ENCODE assay signal across 33 cellular contexts in the genomic region with DNA sequence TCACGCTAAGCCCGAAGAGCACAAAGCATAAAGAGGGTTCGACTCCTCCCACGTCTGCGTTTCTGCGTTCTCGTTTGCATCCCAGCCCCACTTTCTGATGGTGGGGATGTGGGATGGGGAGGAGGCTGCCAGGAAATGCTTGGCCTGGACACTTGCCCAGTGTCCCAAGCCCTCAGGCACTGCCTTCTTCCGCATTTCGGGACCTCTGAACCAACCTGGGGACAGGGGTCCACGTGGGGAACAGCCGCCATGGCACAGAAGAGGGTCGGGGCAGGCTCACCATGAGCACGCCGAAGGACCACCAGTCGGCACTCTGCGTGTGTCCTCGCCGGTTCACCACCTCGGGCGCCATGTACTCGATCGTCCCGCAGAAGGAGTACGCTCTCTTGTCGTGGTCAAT.
"Had no signal": no experiment of that assay in that cellular context is flagged by ENCODE, and none has a peak within 500 bp of the region (broad histone marks: within the 10 kb centered on the region; RNA-seq: fewer than 3 reads in every experiment).

No MANE protein-coding gene starts in this region.

- H3K27ac Mint-ChIP-seq: activated CD4-positive, alpha-beta memory T cell treated with anti-CD3 and anti-CD28 coated beads, Interleukin-2, amount 10 ng/mL, durations not matched to agents 7 days and 5 days; activated CD4-positive, alpha-beta T cell treated with anti-CD3 and anti-CD28 coated beads, Interleukin-2, amount 10 ng/mL, durations not matched to agents 24 days and 14 days; activated naive CD8-positive, alpha-beta T cell; activated T-cell treated with anti-CD3 and anti-CD28 coated beads, Interleukin-2, amount 50 U/mL, for 72 hours; dendritic cell treated with granulocyte-macrophage colony-stimulating factor and Interleukin-4, amounts not matched to agents 40 ng/mL and 50 ng/mL, for 4 days; T-helper 17 cell; T-helper 2 cell treated with Interferon-gamma antibody and Interleukin-4, amounts not matched to agents 5 μg/mL and 100 μg/mL, for 36 hours had no signal

- DNase-seq: activated CD4-positive, alpha-beta memory T cell treated with anti-CD3 and anti-CD28 coated beads, Interleukin-2, amount 10 ng/mL, durations not matched to agents 7 days and 5 days; activated CD4-positive, alpha-beta T cell treated with anti-CD3 and anti-CD28 coated beads for 36 hours; activated CD4-positive, alpha-beta T cell treated with anti-CD3 and anti-CD28 coated beads, Interleukin-2, amount 10 ng/mL, durations not matched to agents 24 days and 14 days; activated CD4-positive, CD25-positive, alpha-beta regulatory T cell; activated CD4-positive, CD25-positive, alpha-beta regulatory T cell treated with anti-CD3 and anti-CD28 coated beads, Interleukin-2, amount 50 U/mL, for 72 hours; activated CD8-positive, alpha-beta memory T cell treated with anti-CD3 and anti-CD28 coated beads, Interleukin-2, amount 50 U/mL, for 48 hours; activated effector memory CD4-positive, alpha-beta T cell treated with Interleukin-2 at 50 U/mL for 16 hours; activated gamma-delta T cell treated with Interleukin-2 at 50 U/mL for 16 hours; activated naive CD4-positive, alpha-beta T cell treated with anti-CD3 and anti-CD28 coated beads, Interleukin-2, amount 50 U/mL, for 16 hours; activated naive CD4-positive, alpha-beta T cell treated with Interleukin-2 at 50 U/mL for 16 hours; activated T-cell treated with anti-CD3 and anti-CD28 coated beads for 4 hours; activated T-cell treated with anti-CD3 and anti-CD28 coated beads, Interleukin-2, amount 50 U/mL, for 24 hours; activated T-cell treated with anti-CD3 and anti-CD28 coated beads, Interleukin-2, amount 50 U/mL, for 72 hours; amniotic stem cell; anterior cingulate cortex; brain microvascular endothelial cell; effector memory CD4-positive, alpha-beta T cell; erythroblast; foreskin keratinocyte; gastrocnemius medialis; glutamatergic neuron; heart left ventricle; T-helper 1 cell; T-helper 17 cell; T1000; WERI-Rb-1 had no signal

- H3K27me3 Mint-ChIP-seq: activated CD4-positive, alpha-beta memory T cell treated with anti-CD3 and anti-CD28 coated beads, Interleukin-2, amount 10 ng/mL, durations not matched to agents 7 days and 5 days; activated CD4-positive, alpha-beta T cell treated with anti-CD3 and anti-CD28 coated beads for 36 hours; activated CD4-positive, alpha-beta T cell treated with anti-CD3 and anti-CD28 coated beads, Interleukin-2, amount 10 ng/mL, durations not matched to agents 24 days and 14 days; activated naive CD8-positive, alpha-beta T cell; activated T-cell treated with anti-CD3 and anti-CD28 coated beads, Interleukin-2, amount 50 U/mL, for 24 hours; central memory CD8-positive, alpha-beta T cell; dendritic cell treated with granulocyte-macrophage colony-stimulating factor and Interleukin-4, amounts not matched to agents 40 ng/mL and 50 ng/mL, for 4 days; T-helper 17 cell had no signal

- H3K9me3 ChIP-seq: esophagus muscularis mucosa, gastrocnemius medialis, heart left ventricle had no signal

- ATAC-seq: activated CD4-positive, alpha-beta T cell treated with anti-CD3 and anti-CD28 coated beads for 36 hours; activated T-cell treated with anti-CD3 and anti-CD28 coated beads, Interleukin-2, amount 50 U/mL, for 72 hours; foreskin keratinocyte; gastrocnemius medialis; heart left ventricle; T-helper 17 cell had no signal

- H3K4me1 ChIP-seq: foreskin keratinocyte had no signal

- H3K27me3 ChIP-seq: brain microvascular endothelial cell, dorsolateral prefrontal cortex, esophagus muscularis mucosa, foreskin keratinocyte, gastrocnemius medialis, heart left ventricle had no signal

- H3K4me3 Mint-ChIP-seq: activated CD4-positive, alpha-beta memory T cell treated with anti-CD3 and anti-CD28 coated beads, Interleukin-2, amount 10 ng/mL, durations not matched to agents 7 days and 5 days; activated CD4-positive, alpha-beta T cell treated with anti-CD3 and anti-CD28 coated beads for 36 hours; activated CD4-positive, alpha-beta T cell treated with anti-CD3 and anti-CD28 coated beads, Interleukin-2, amount 10 ng/mL, durations not matched to agents 24 days and 14 days; activated naive CD8-positive, alpha-beta T cell; activated T-cell treated with anti-CD3 and anti-CD28 coated beads, Interleukin-2, amount 50 U/mL, for 24 hours; activated T-cell treated with anti-CD3 and anti-CD28 coated beads, Interleukin-2, amount 50 U/mL, for 72 hours; central memory CD8-positive, alpha-beta T cell; dendritic cell treated with granulocyte-macrophage colony-stimulating factor and Interleukin-4, amounts not matched to agents 40 ng/mL and 50 ng/mL, for 4 days; T-helper 17 cell; T-helper 2 cell treated with Interferon-gamma antibody and Interleukin-4, amounts not matched to agents 5 μg/mL and 100 μg/mL, for 36 hours had no signal

- H3K27ac ChIP-seq: brain microvascular endothelial cell, coronary artery, esophagus muscularis mucosa, foreskin keratinocyte, gastrocnemius medialis, heart left ventricle, WERI-Rb-1 had no signal

- H3K4me3 ChIP-seq: coronary artery, dorsolateral prefrontal cortex, esophagus muscularis mucosa, gastrocnemius medialis, heart left ventricle had no signal

- H3K9me3 Mint-ChIP-seq: activated CD4-positive, alpha-beta T cell treated with anti-CD3 and anti-CD28 coated beads, Interleukin-2, amount 10 ng/mL, durations not matched to agents 24 days and 14 days; activated T-cell treated with anti-CD3 and anti-CD28 coated beads, Interleukin-2, amount 50 U/mL, for 24 hours; activated T-cell treated with anti-CD3 and anti-CD28 coated beads, Interleukin-2, amount 50 U/mL, for 72 hours; central memory CD8-positive, alpha-beta T cell; dendritic cell treated with granulocyte-macrophage colony-stimulating factor and Interleukin-4, amounts not matched to agents 40 ng/mL and 50 ng/mL, for 4 days; T-helper 2 cell treated with Interferon-gamma antibody and Interleukin-4, amounts not matched to agents 5 μg/mL and 100 μg/mL, for 36 hours had no signal

- H3K36me3 ChIP-seq: brain microvascular endothelial cell, WERI-Rb-1 had no signal

- H3K4me1 Mint-ChIP-seq: central memory CD8-positive, alpha-beta T cell had no signal
